In the genomic region with DNA sequence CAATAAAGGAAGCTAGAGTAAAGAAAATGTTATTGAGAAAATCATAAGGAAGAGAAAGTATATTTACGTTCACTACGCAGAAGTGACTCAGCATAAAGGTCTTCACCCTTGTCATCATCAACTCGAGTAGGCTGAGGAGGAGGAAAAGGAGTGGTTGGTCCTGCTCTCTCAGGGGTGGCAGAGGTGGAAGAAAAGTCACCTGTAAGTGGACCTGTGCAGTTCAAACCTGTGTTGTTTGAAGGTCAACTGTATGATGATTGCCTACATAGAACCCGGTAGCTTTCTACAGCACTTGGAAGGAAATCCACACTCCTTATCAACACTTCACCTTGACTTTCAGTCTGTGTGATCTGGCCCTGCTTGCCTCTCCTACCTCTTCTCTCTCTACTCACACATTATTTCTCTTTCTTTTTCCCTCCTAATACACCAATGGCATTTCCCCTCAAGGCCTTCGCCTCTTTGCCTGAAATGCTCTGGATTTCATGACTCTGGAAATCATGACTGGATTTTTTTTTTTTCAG, we compare ENCODE assay signal across 1 cellular context.
TF ChIP-seq lines count a peak whose summit lies in the region.

No MANE protein-coding gene starts in this region.

TF ChIP-seq in IMR-90, 13 proteins besides CTCF, POLR2A, EP300 and RAD21 (continued from another document):
- TF ChIP-seq FOS (IDR thresholded peaks at IDR 0.05; ENCODE audit: low read depth, low read length): 0 out of 2 replicates have a peak, but pooled peaks have one; percentile 13
- peak; percentile 48; the same call in 1 of the 2 replicates for TF ChIP-seq MAFK (IDR thresholded peaks at IDR 0.05; ENCODE audit: low read depth, low read length)
- no peak for TF ChIP-seq CEBPB (IDR thresholded peaks at IDR 0.05; ENCODE audit: low read depth, low read length)
- TF ChIP-seq RCOR1 (IDR thresholded peaks at IDR 0.05; ENCODE audit: insufficient replicate concordance, low read length): no peak
